ENCODE assay signal across 16 cellular contexts in the genomic region with DNA sequence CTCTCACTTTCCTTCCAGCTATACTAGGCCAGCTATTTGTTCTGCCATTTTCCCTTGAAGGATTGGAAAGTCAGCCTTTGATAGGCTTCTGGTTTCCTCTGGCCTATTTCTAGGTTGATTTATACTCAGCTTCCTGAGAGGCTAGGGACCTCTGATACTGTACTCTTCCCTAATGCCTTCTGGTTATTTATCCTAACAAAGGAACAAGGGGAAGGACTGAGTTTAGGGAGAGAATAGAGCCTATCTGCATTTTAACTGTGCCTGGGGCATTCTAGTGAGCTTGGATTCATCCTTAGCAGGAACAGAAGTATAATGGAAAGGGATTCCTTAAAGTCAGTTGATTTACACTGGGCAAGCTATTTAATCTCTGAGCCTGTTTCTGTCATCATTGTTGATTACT. TPM values are rescaled to one million over a fixed set of nuclear protein-coding genes. Genes with fewer than 3 reads are reported as not detected.
A peak's percentile ranks its signal among the peaks of the same experiment; 100 is the strongest.
DNase-seq lines count a peak whose midpoint lies in the region; ATAC-seq and TF ChIP-seq lines count a peak whose summit lies in the region.
"Had no signal": no experiment of that assay in that cellular context is flagged by ENCODE, and none has a peak within 500 bp of the region (broad histone marks: within the 10 kb centered on the region; RNA-seq: fewer than 3 reads in every experiment).

No MANE protein-coding gene starts in this region.

- no peak for TF ChIP-seq CTCF in CD4-positive, alpha-beta T cell (IDR thresholded peaks at IDR 0.05)
- TF ChIP-seq CTCF in endodermal cell (conservative IDR thresholded peaks at IDR 0.05) (no peak), nephron progenitor cell (IDR thresholded peaks at IDR 0.05) (no peak)

- H3K4me1 ChIP-seq in HUES48 (ENCODE audit: control insufficient read depth, insufficient read depth, low read length) (peaks cover 34% of the 10 kb centered on the region), endodermal cell (ENCODE audit: control insufficient read depth, insufficient read depth, low read length) (no peaks in the 10 kb centered on the region)

- H3K27me3 ChIP-seq in CD4-positive, alpha-beta T cell (ENCODE audit: control insufficient read depth, insufficient read depth, low read length), result no peaks in the 10 kb centered on the region
- H3K27me3 ChIP-seq in HUES48 (ENCODE audit: control insufficient read depth, insufficient read depth, low read length) (no peaks in the 10 kb centered on the region), endodermal cell (ENCODE audit: control insufficient read depth, insufficient read depth, low read length, poor library complexity, severe bottlenecking) (no peaks in the 10 kb centered on the region)
- H3K27me3 ChIP-seq: brain microvascular endothelial cell, stomach had no signal

- peaks cover 63% of the 10 kb centered on the region for H3K36me3 ChIP-seq in HUES48 (ENCODE audit: control insufficient read depth, insufficient read depth, low read length)
- H3K36me3 ChIP-seq in endodermal cell (ENCODE audit: control insufficient read depth, insufficient read depth, low read length), result peaks cover 82% of the 10 kb centered on the region

- no peaks in the 10 kb centered on the region for H3K9me3 ChIP-seq in CD4-positive, alpha-beta T cell (ENCODE audit: control insufficient read depth, low read length)
- H3K9me3 ChIP-seq in HUES48 (ENCODE audit: control insufficient read depth, insufficient read depth, low read length) (no peaks in the 10 kb centered on the region), endodermal cell (ENCODE audit: control insufficient read depth, low read length) (no peaks in the 10 kb centered on the region)
- H3K9me3 ChIP-seq: stomach had no signal

- H3K27me3 Mint-ChIP-seq in CD4-positive, alpha-beta T cell, result no peaks in the 10 kb centered on the region
- H3K27me3 Mint-ChIP-seq in endodermal cell (ENCODE audit: insufficient read depth) (no peaks in the 10 kb centered on the region), nephron progenitor cell (ENCODE audit: low read depth, poor library complexity) (no peaks in the 10 kb centered on the region)
- H3K27me3 Mint-ChIP-seq: activated CD4-positive, alpha-beta T cell treated with anti-CD3 and anti-CD28 coated beads, Interleukin-2, amount 10 ng/mL, durations not matched to agents 24 days and 14 days had no signal

- H3K36me3 Mint-ChIP-seq in CD4-positive, alpha-beta T cell (ENCODE audit: low read depth), result peaks cover 50% of the 10 kb centered on the region
- H3K36me3 Mint-ChIP-seq in endodermal cell (ENCODE audit: low read depth) (peaks cover 66% of the 10 kb centered on the region), nephron progenitor cell (ENCODE audit: low read depth) (peaks cover 59% of the 10 kb centered on the region)

- peak overlapping the region; percentile 19 for H3K27ac Mint-ChIP-seq in CD4-positive, alpha-beta T cell
- H3K27ac Mint-ChIP-seq in endodermal cell (no peak overlapping the region), nephron progenitor cell (peak overlapping the region; percentile 95)
- H3K27ac Mint-ChIP-seq: activated CD4-positive, alpha-beta T cell treated with anti-CD3 and anti-CD28 coated beads, Interleukin-2, amount 10 ng/mL, durations not matched to agents 24 days and 14 days; activated T-helper 2 cell treated with anti-CD3 and anti-CD28 coated beads, Interferon-gamma antibody, Interleukin-2, Interleukin-4, amounts not matched to agents 10 μg/mL and 5 μg/mL and 100 μg/mL, durations not matched to agents 14 hours and 24 hours and 36 hours had no signal

- H3K4me3 ChIP-seq in HUES48 (ENCODE audit: low read depth, low read length) (no peak overlapping the region), endodermal cell (ENCODE audit: low read length) (no peak overlapping the region)
- H3K4me3 ChIP-seq: stomach had no signal

- POLR2A ChIA-PET in CD4-positive, alpha-beta T cell (lab: Charles Lee), result interaction anchor here (1.2 kb wide), 1 partner anchor 302 kb away, joined by 3 read pairs; no protein-coding TSS in a partner anchor

- no peak for DNase-seq in CD4-positive, alpha-beta T cell
- DNase-seq in endodermal cell, result peak; percentile 22
- DNase-seq in nephron progenitor cell, result no peak
- DNase-seq in kidney tubule cell (ENCODE audit: low spot score), result no peak
- DNase-seq in amygdala (lab: John Stamatoyannopoulos, UW), result no peak
- DNase-seq in DMS 273 treated with DMSO at 0.1 percent for 48 hours (lab: John Stamatoyannopoulos, UW), result no peak
- DNase-seq: activated CD4-positive, alpha-beta T cell treated with anti-CD3 and anti-CD28 coated beads, Interleukin-2, amount 10 ng/mL, durations not matched to agents 24 days and 14 days; brain microvascular endothelial cell; Calu3; KG1; NCI-H1436; stomach had no signal

- no peak overlapping the region for H3K4me3 Mint-ChIP-seq in CD4-positive, alpha-beta T cell
- H3K4me3 Mint-ChIP-seq in endodermal cell, result no peak overlapping the region
- no peak overlapping the region for H3K4me3 Mint-ChIP-seq in nephron progenitor cell
- H3K4me3 Mint-ChIP-seq: activated CD4-positive, alpha-beta T cell treated with anti-CD3 and anti-CD28 coated beads, Interleukin-2, amount 10 ng/mL, durations not matched to agents 24 days and 14 days had no signal

- no peak for ATAC-seq in CD4-positive, alpha-beta T cell (ENCODE audit: poor library complexity)
- no peak for ATAC-seq in HG03045 (IDR thresholded peaks at IDR 0.05; ENCODE audit: unreplicated experiment)
- ATAC-seq: sciatic nerve had no signal

- peaks cover 9% of the 10 kb centered on the region for H3K4me1 Mint-ChIP-seq in CD4-positive, alpha-beta T cell (ENCODE audit: low read depth)
- H3K4me1 Mint-ChIP-seq in endodermal cell (peaks cover 5% of the 10 kb centered on the region), nephron progenitor cell (peaks cover 55% of the 10 kb centered on the region)

- intact Hi-C loops in CD4-positive, alpha-beta T cell (cut with DNase I, micrococcal nuclease), result loop anchor here in 1 of 2 experiments (5.0 kb wide), 4 partner anchors 84 to 299 kb away; a partner anchor contains a TSS

- no peaks in the 10 kb centered on the region for H3K9me3 Mint-ChIP-seq in CD4-positive, alpha-beta T cell
- no peaks in the 10 kb centered on the region for H3K9me3 Mint-ChIP-seq in endodermal cell
- no peaks in the 10 kb centered on the region for H3K9me3 Mint-ChIP-seq in nephron progenitor cell
- H3K9me3 Mint-ChIP-seq: activated CD4-positive, alpha-beta T cell treated with anti-CD3 and anti-CD28 coated beads, Interleukin-2, amount 10 ng/mL, durations not matched to agents 24 days and 14 days; activated T-helper 2 cell treated with anti-CD3 and anti-CD28 coated beads, Interferon-gamma antibody, Interleukin-2, Interleukin-4, amounts not matched to agents 10 μg/mL and 5 μg/mL and 100 μg/mL, durations not matched to agents 14 hours and 24 hours and 36 hours had no signal

- no peak overlapping the region for H3K27ac ChIP-seq in CD4-positive, alpha-beta T cell (ENCODE audit: low read depth, low read length)
- H3K27ac ChIP-seq in HUES48 (ENCODE audit: low read depth, low read length) (peak overlapping the region; percentile 45), endodermal cell (ENCODE audit: low read depth, low read length) (peak overlapping the region; percentile 7)
- H3K27ac ChIP-seq: brain microvascular endothelial cell, stomach had no signal

- H3K9ac ChIP-seq in HUES48 (ENCODE audit: low read depth, low read length), result no peak overlapping the region
- no peak overlapping the region for H3K9ac ChIP-seq in endodermal cell (ENCODE audit: extremely low read depth, low read length, poor library complexity, severe bottlenecking)

- CTCF ChIA-PET in CD4-positive, alpha-beta T cell (lab: Charles Lee), result interaction anchor here (1.0 kb wide), 1 partner anchor 57 kb away, joined by 3 read pairs; no protein-coding TSS in a partner anchor

RNA-seq across cellular contexts. Expression of a gene that starts 11.8 kb away (rescaled TPM):
- total RNA-seq in CD4-positive, alpha-beta T cell, result 1 to 10 TPM; 7.2 to 7.9 TPM
- total RNA-seq in endodermal cell, result 10 to 100 TPM; 11.0 to 20.3 TPM
- 26.6 TPM for polyA plus RNA-seq in endodermal cell (2013, experiment 1 of 2)
- polyA plus RNA-seq in endodermal cell (2013, experiment 2 of 2), result 25.9 TPM

RNA-seq across cellular contexts. Expression of a gene that starts 46.9 kb away (rescaled TPM):
- total RNA-seq in CD4-positive, alpha-beta T cell, result 10 to 100 TPM; 47.1 to 47.8 TPM
- 100 to 1,000 TPM in 1 of 2 donors, 10 to 100 TPM in 1; 95.4 to 119 TPM for total RNA-seq in endodermal cell
- polyA plus RNA-seq in endodermal cell (2013, experiment 1 of 2), result 31.9 TPM
- polyA plus RNA-seq in endodermal cell (2013, experiment 2 of 2), result 33.0 TPM

RNA-seq across cellular contexts. Expression of a gene that starts 47.2 kb away (rescaled TPM):
- 10 to 100 TPM; 91.6 to 94.2 TPM for total RNA-seq in CD4-positive, alpha-beta T cell
- total RNA-seq in endodermal cell, result 100 to 1,000 TPM; 201 to 235 TPM
- polyA plus RNA-seq in endodermal cell (2013, experiment 1 of 2), result 307 TPM
- polyA plus RNA-seq in endodermal cell (2013, experiment 2 of 2), result 280 TPM
